ENCODE assay signal across 1 cellular context in the genomic region with DNA sequence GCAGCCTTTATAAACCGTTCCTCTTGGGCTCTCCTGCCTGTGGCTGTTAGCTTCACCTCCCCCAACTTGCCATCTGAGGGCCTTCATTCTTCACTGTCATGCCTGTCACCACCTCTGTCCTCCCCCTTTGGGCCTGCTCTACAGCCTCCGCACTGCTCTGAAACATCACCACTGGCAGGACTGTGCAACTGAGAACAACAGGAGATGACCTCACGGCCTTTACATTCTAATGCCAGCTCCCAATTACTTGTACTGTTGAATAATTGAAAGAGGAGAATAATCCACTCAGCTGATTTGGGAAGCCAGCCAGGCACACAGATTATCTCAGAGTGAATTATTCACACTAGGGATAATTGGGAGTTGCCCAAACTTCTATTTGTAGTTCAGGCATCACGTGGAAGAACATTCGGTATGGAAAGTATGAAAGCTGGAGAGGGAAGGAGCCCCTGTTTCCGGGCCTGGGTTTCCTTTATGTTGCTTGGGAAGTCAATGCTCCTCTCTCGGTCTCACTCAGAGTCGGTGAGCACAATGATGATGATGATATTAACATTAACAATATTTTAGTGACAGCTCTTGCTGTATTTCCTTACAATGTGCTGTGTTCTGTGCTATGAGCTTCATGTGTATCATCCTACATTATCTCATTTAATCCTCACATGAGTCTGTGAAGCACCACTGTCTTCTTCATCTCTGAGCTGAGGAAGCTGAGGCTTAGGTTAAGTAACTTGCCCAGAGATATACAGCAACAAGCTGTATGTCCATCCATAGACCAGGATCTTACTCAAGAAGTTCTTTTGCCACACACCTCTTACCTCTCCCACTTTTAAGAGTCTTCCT.
TF ChIP-seq lines count a peak whose summit lies in the region.

No MANE protein-coding gene starts in this region.

TF ChIP-seq in K562, 482 proteins besides CTCF, POLR2A, EP300 and RAD21 (continued from another document):
- TF ChIP-seq, protein P1, sequence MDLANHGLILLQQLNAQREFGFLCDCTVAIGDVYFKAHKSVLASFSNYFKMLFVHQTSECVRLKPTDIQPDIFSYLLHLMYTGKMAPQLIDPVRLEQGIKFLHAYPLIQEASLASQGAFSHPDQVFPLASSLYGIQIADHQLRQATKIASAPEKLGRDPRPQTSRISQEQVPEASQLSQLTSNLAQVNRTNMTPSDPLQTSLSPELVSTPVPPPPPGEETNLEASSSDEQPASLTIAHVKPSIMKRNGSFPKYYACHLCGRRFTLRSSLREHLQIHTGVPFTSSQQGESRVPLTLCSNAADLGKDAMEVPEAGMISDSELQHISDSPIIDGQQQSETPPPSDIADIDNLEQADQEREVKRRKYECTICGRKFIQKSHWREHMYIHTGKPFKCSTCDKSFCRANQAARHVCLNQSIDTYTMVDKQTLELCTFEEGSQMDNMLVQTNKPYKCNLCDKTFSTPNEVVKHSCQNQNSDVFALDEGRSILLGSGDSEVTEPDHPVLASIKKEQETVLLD (IDR thresholded peaks at IDR 0.05) = no peak
- TF ChIP-seq HMGN3 (IDR thresholded peaks at IDR 0.05; ENCODE audit: borderline replicate concordance, extremely low read depth, insufficient read length, low read depth, low read length) (no peak), MTA2 (IDR thresholded peaks at IDR 0.05; ENCODE audit: low read depth) (no peak), TRIM28 (IDR thresholded peaks at IDR 0.05) (no peak), ATF1 (CRISPR knock-in tag; IDR thresholded peaks at IDR 0.05) (no peak), ATF1 (tag; IDR thresholded peaks at IDR 0.05) (peak; percentile 54; the same call in 1 of the 2 replicates), GTF2F1 (IDR thresholded peaks at IDR 0.05; ENCODE audit: low read depth, low read length) (no peak), TBP (optimal IDR thresholded peaks at IDR 0.05; ENCODE audit: low read depth, low read length) (no peak), BHLHE40 (IDR thresholded peaks at IDR 0.05; ENCODE audit: low read length) (peak; percentile 48; the same call in 1 of the 2 replicates)
- TF ChIP-seq, protein P2, sequence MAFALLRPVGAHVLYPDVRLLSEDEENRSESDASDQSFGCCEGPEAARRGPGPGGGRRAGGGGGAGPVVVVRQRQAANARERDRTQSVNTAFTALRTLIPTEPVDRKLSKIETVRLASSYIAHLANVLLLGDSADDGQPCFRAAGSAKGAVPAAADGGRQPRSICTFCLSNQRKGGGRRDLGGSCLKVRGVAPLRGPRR (CRISPR knock-in tag; IDR thresholded peaks at IDR 0.05) = no peak
